18 cellular contexts compared by ENCODE assay signal in genomic region chr6:53321701-53322100, GRCh38. TPM values are rescaled to one million over a fixed set of nuclear protein-coding genes. Genes with fewer than 3 reads are reported as not detected.
DNase-seq lines count a peak whose midpoint lies in the region; ATAC-seq and TF ChIP-seq lines count a peak whose summit lies in the region.
"Had no signal": no experiment of that assay in that cellular context is flagged by ENCODE, and none has a peak within 500 bp of the region (broad histone marks: within the 10 kb centered on the region; RNA-seq: fewer than 3 reads in every experiment).

No MANE protein-coding gene starts in this region.

- DNase-seq in GM23338 (ENCODE audit: low spot score): no peak
- DNase-seq in activated B cell treated with CpG ODN at 0.5 μM for 24 hours: no peak
- no peak for DNase-seq in left lung
- DNase-seq in spleen: no peak
- no peak for DNase-seq in SKM-1 (lab: John Stamatoyannopoulos, UW; ENCODE audit: unreplicated experiment)
- DNase-seq: BE2C; effector memory CD8-positive, alpha-beta T cell; H7; heart right ventricle; left ventricle myocardium superior; NCI-H1092 treated with DMSO at 0.1 percent for 48 hours; NCI-H526; WERI-Rb-1 had no signal

- no peak overlapping the region for H3K4me3 ChIP-seq in GM23338
- no peak overlapping the region for H3K4me3 ChIP-seq in left lung
- no peak overlapping the region for H3K4me3 ChIP-seq in spleen
- H3K4me3 ChIP-seq: heart right ventricle, SJSA1 had no signal

- H3K9me3 ChIP-seq in left lung (no peaks in the 10 kb centered on the region), spleen (no peaks in the 10 kb centered on the region)
- H3K9me3 ChIP-seq: BE2C, heart right ventricle, SJSA1 had no signal

- H3K27ac ChIP-seq in GM23338 (ENCODE audit: low read depth) (no peak overlapping the region), left lung (peak overlapping the region; percentile 40 to 71), spleen (peak overlapping the region in 5 of 8 donors; percentile 2 to 65 (median 45))
- H3K27ac ChIP-seq: WERI-Rb-1 had no signal

- H3K36me3 ChIP-seq in GM23338 (ENCODE audit: insufficient read depth) (no peaks in the 10 kb centered on the region), left lung (no peaks in the 10 kb centered on the region), spleen (peaks cover 0 to 4% (median 0%) of the 10 kb centered on the region in 6 donors)
- H3K36me3 ChIP-seq: BE2C, heart right ventricle had no signal

- H3K27me3 Mint-ChIP-seq in GM23338 (ENCODE audit: insufficient read depth, low read depth, poor library complexity): no peaks in the 10 kb centered on the region
- H3K27me3 Mint-ChIP-seq in activated B cell treated with CpG ODN at 0.5 μM for 24 hours: no peaks in the 10 kb centered on the region
- H3K27me3 Mint-ChIP-seq: effector memory CD8-positive, alpha-beta T cell; stimulated activated naive CD8-positive, alpha-beta T cell treated with anti-CD3 and anti-CD28 coated beads, Interleukin-15, Interleukin-2, amounts not matched to agents 100 ng/mL and 50 ng/mL, for 24 hours had no signal

- no peak for TF ChIP-seq POLR2A in spleen (IDR thresholded peaks at IDR 0.05)

- POLR2A ChIA-PET in activated B cell treated with CpG ODN at 0.5 μM for 24 hours (lab: Charles Lee): interaction anchor here (1.1 to 1.2 kb wide), 2 partner anchors 12 to 14 kb away, joined by 3 to 4 read pairs; no protein-coding TSS in a partner anchor

- CTCF ChIA-PET in activated B cell treated with CpG ODN at 0.5 μM for 24 hours (lab: Charles Lee): interaction anchor here (1.0 to 2.1 kb wide), 4 partner anchors 10 to 149 kb away, joined by 3 to 6 read pairs (median 4); no protein-coding TSS in a partner anchor

- H3K4me1 Mint-ChIP-seq in GM23338: peaks cover 30% of the 10 kb centered on the region
- peaks cover 80% of the 10 kb centered on the region for H3K4me1 Mint-ChIP-seq in activated B cell treated with CpG ODN at 0.5 μM for 24 hours

- H3K36me3 Mint-ChIP-seq in GM23338 (ENCODE audit: low read depth) (no peaks in the 10 kb centered on the region), activated B cell treated with CpG ODN at 0.5 μM for 24 hours (ENCODE audit: low read depth) (peaks cover 46% of the 10 kb centered on the region)

- no peaks in the 10 kb centered on the region for H3F3A ChIP-seq in GM23338 (replicated peaks; ENCODE audit: low read depth)

- 91 to 93% (median 92%) methylated on average over 2 of the region's 2 CpGs for WGBS in spleen, 5 donors

- TF ChIP-seq CTCF in GM23338 (conservative IDR thresholded peaks at IDR 0.05; ENCODE audit: low read depth in 2 of 2) (no peak), activated B cell treated with CpG ODN at 0.5 μM for 24 hours (IDR thresholded peaks at IDR 0.05) (no peak), left lung (IDR thresholded peaks at IDR 0.05) (no peak), spleen (IDR thresholded peaks at IDR 0.05 in 8 of 11, conservative IDR thresholded peaks at IDR 0.05 in 3 of 11) (no peak)

- H3K9me3 Mint-ChIP-seq in GM23338 (no peaks in the 10 kb centered on the region), activated B cell treated with CpG ODN at 0.5 μM for 24 hours (no peaks in the 10 kb centered on the region)
- H3K9me3 Mint-ChIP-seq: effector memory CD8-positive, alpha-beta T cell; stimulated activated naive CD8-positive, alpha-beta T cell treated with anti-CD3 and anti-CD28 coated beads, Interleukin-15, Interleukin-2, amounts not matched to agents 100 ng/mL and 50 ng/mL, for 24 hours had no signal

- ATAC-seq in GM23338 (no peak), activated B cell treated with CpG ODN at 0.5 μM for 24 hours (ENCODE audit: low read depth) (no peak), left lung (no peak), GM21367 (IDR thresholded peaks at IDR 0.05; ENCODE audit: unreplicated experiment) (no peak), HG02678 (IDR thresholded peaks at IDR 0.05; ENCODE audit: unreplicated experiment) (no peak), HG02973 (IDR thresholded peaks at IDR 0.05; ENCODE audit: unreplicated experiment) (no peak)
- ATAC-seq: effector memory CD8-positive, alpha-beta T cell; heart right ventricle; left ventricle myocardium superior had no signal

- intact Hi-C loops in activated B cell treated with CpG ODN at 0.5 μM for 24 hours (cut with micrococcal nuclease) (loop anchor here (1.0 kb wide), 2 partner anchors 11 to 13 kb away; no protein-coding TSS in a partner anchor), left lung (cut with DNase I) (no loop called here), spleen (cut with DNase I; ENCODE audit: low total_unique reads) (no loop called here)

- H3K27ac Mint-ChIP-seq in GM23338 (peak overlapping the region; percentile 76), activated B cell treated with CpG ODN at 0.5 μM for 24 hours (peak overlapping the region; percentile 51)
- H3K27ac Mint-ChIP-seq: stimulated activated naive CD8-positive, alpha-beta T cell treated with anti-CD3 and anti-CD28 coated beads, Interleukin-15, Interleukin-2, amounts not matched to agents 100 ng/mL and 50 ng/mL, for 24 hours had no signal

- no peak overlapping the region for H2AFZ ChIP-seq in GM23338

- H3K27me3 ChIP-seq in GM23338 (ENCODE audit: insufficient read depth): no peaks in the 10 kb centered on the region
- H3K27me3 ChIP-seq in left lung: no peaks in the 10 kb centered on the region
- no peaks in the 10 kb centered on the region for H3K27me3 ChIP-seq in spleen (replicated peaks in 1 of 7)
- H3K27me3 ChIP-seq: BE2C, heart right ventricle, SJSA1 had no signal

- no peaks in the 10 kb centered on the region for H3K9me2 ChIP-seq in GM23338 (ENCODE audit: insufficient read depth)

- H3K4me3 Mint-ChIP-seq in GM23338: no peak overlapping the region
- no peak overlapping the region for H3K4me3 Mint-ChIP-seq in activated B cell treated with CpG ODN at 0.5 μM for 24 hours
- H3K4me3 Mint-ChIP-seq: effector memory CD8-positive, alpha-beta T cell; stimulated activated naive CD8-positive, alpha-beta T cell treated with anti-CD3 and anti-CD28 coated beads, Interleukin-15, Interleukin-2, amounts not matched to agents 100 ng/mL and 50 ng/mL, for 24 hours had no signal

- peaks cover 76% of the 10 kb centered on the region for H4K20me1 ChIP-seq in GM23338 (replicated peaks; ENCODE audit: insufficient read depth)

- peaks cover 13% of the 10 kb centered on the region for H3K4me1 ChIP-seq in GM23338 (ENCODE audit: insufficient read depth)
- H3K4me1 ChIP-seq in left lung: peaks cover 7 to 53% of the 10 kb centered on the region in 2 donors
- H3K4me1 ChIP-seq in spleen: peaks cover 0 to 100% (median 46%) of the 10 kb centered on the region in 6 donors

- no peak overlapping the region for H3K4me2 ChIP-seq in GM23338

- peaks cover 100% of the 10 kb centered on the region for H3K79me2 ChIP-seq in GM23338 (replicated peaks; ENCODE audit: insufficient read depth)

TF ChIP-seq in GM23338, 12 proteins besides CTCF, POLR2A, EP300 and RAD21 (continues in another document):
- no peak for TF ChIP-seq NANOG (IDR thresholded peaks at IDR 0.05; ENCODE audit: borderline replicate concordance)
- no peak for TF ChIP-seq CREB1 (CRISPR knock-in tag; IDR thresholded peaks at IDR 0.05; ENCODE audit: low read depth)

RNA-seq across cellular contexts. Expression of gene ELOVL5, which starts 27.0 kb away (rescaled TPM):
- total RNA-seq in GM23338 (2014; rRNA removed; shearing (Covaris generic)): 169 and 180 TPM in 2 replicates
- polyA plus RNA-seq in GM23338 (2016; fragmentation: Nextera tagmentation; extraction: Ambion mirVana): 66.9 and 83.3 TPM in 2 replicates
- 109 and 127 TPM in 2 replicates for total RNA-seq in activated B cell treated with CpG ODN at 0.5 μM for 24 hours
- 100 to 1,000 TPM; 127 to 132 TPM for total RNA-seq in left lung
- 100 to 1,000 TPM in 2 of 7 donors, 10 to 100 TPM in 5; 89.3 to 113 (median 93.9) TPM for total RNA-seq in spleen
- polyA plus RNA-seq in spleen: 10 to 100 TPM; 48.8 to 65.8 (median 56.6) TPM
